In the genomic region with DNA sequence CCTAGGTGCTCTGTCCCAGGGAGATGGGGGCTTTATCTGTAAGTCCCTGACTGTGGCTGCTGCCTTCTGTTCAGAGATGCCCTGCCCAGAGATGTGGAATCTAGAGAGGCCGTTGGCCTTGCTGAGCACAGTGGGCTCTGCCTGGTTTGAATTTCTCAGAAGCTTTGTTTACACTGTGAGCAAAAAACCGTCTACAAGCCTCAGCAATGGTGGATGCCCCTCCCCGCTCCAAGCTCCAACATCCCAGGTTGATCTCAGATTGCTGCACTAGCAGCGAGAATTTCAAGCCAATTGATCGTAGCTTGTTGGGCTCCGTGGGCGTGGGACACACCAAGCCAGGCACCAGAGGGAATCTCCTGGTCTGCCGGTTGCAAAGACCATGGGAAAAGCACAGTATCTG, we compare ENCODE assay signal across 23 cellular contexts. TPM values are rescaled to one million over a fixed set of nuclear protein-coding genes. Genes with fewer than 3 reads are reported as not detected.
DNase-seq lines count a peak whose midpoint lies in the region; ATAC-seq, FAIRE-seq and TF ChIP-seq lines count a peak whose summit lies in the region.
"Had no signal": no experiment of that assay in that cellular context is flagged by ENCODE, and none has a peak within 500 bp of the region (broad histone marks: within the 10 kb centered on the region; RNA-seq: fewer than 3 reads in every experiment).

No MANE protein-coding gene starts in this region.

- peak overlapping the region; percentile 51 for H3K18ac ChIP-seq in neuronal stem cell (ENCODE audit: low read length)

- H3K23ac ChIP-seq in neuronal stem cell (ENCODE audit: low read depth, low read length, poor library complexity): no peak overlapping the region

- ATAC-seq in activated CD4-positive, alpha-beta T cell treated with anti-CD3 and anti-CD28 coated beads for 36 hours: no peak
- ATAC-seq in HepG2 (peak; percentile 33), right lobe of liver (no peak)
- ATAC-seq: A549; CD8-positive, alpha-beta T cell had no signal

- H3K27me3 Mint-ChIP-seq in activated CD4-positive, alpha-beta T cell treated with anti-CD3 and anti-CD28 coated beads, Interleukin-2, amount 10 ng/mL, durations not matched to agents 24 days and 14 days: peaks cover 10% of the 10 kb centered on the region
- H3K27me3 Mint-ChIP-seq in activated CD4-positive, alpha-beta T cell treated with anti-CD3 and anti-CD28 coated beads for 36 hours: no peaks in the 10 kb centered on the region
- H3K27me3 Mint-ChIP-seq: CD4-positive, alpha-beta T cell had no signal

- no peaks in the 10 kb centered on the region for H4K20me1 ChIP-seq in HepG2 (ENCODE audit: insufficient read depth, low read length)
- H4K20me1 ChIP-seq: BLaER1 treated with 17β-estradiol and CSF1 and Interleukin-3, amounts not matched to agents 10 nM and 100 nM had no signal

- H2BK12ac ChIP-seq in neuronal stem cell (ENCODE audit: low read length): no peak overlapping the region

- H3K27ac ChIP-seq in HepG2 (ENCODE audit: extremely low read length, insufficient read depth, low read length) (peak overlapping the region; percentile 15), right lobe of liver (no peak overlapping the region), neuronal stem cell (replicated peaks; ENCODE audit: low read length) (no peak overlapping the region)
- H3K27ac ChIP-seq: 22Rv1; A549; BLaER1 treated with 17β-estradiol and CSF1 and Interleukin-3, amounts not matched to agents 10 nM and 100 nM; C4-2B had no signal

- H3K27me3 ChIP-seq in HepG2 (ENCODE audit: control insufficient read depth in 1 of 2, insufficient read depth in 2 of 2, low read length in 2 of 2) (no peaks in the 10 kb centered on the region), right lobe of liver (no peaks in the 10 kb centered on the region), neuronal stem cell (ENCODE audit: control insufficient read depth in 3 of 3, insufficient read depth in 3 of 3, low read depth in 1 of 3, low read length in 3 of 3) (no peaks in the 10 kb centered on the region)
- H3K27me3 ChIP-seq: BLaER1 treated with 17β-estradiol and CSF1 and Interleukin-3, amounts not matched to agents 10 nM and 100 nM had no signal

- H2BK120ac ChIP-seq in neuronal stem cell (ENCODE audit: low read depth, low read length): no peak overlapping the region

- H3K4me3 ChIP-seq in HepG2 (replicated peaks in 1 of 3; ENCODE audit: insufficient read depth in 1 of 3, low read depth in 2 of 3, low read length in 3 of 3): no peak overlapping the region; a peak in 1 of 6 replicates
- H3K4me3 ChIP-seq in right lobe of liver: no peak overlapping the region
- H3K4me3 ChIP-seq in neuronal stem cell (ENCODE audit: low read length in 2 of 2): no peak overlapping the region
- H3K4me3 ChIP-seq: A549; BLaER1 treated with 17β-estradiol and CSF1 and Interleukin-3, amounts not matched to agents 10 nM and 100 nM had no signal

- no peak overlapping the region for H3K27ac Mint-ChIP-seq in activated CD4-positive, alpha-beta T cell treated with anti-CD3 and anti-CD28 coated beads, Interleukin-2, amount 10 ng/mL, durations not matched to agents 24 days and 14 days
- no peak overlapping the region for H3K27ac Mint-ChIP-seq in activated CD4-positive, alpha-beta T cell treated with anti-CD3 and anti-CD28 coated beads for 36 hours
- H3K27ac Mint-ChIP-seq: B cell; CD4-positive, alpha-beta T cell; CD8-positive, alpha-beta T cell had no signal

- H4K8ac ChIP-seq in neuronal stem cell (ENCODE audit: low read depth, low read length): no peak overlapping the region

- no peak overlapping the region for H3K4me3 Mint-ChIP-seq in activated CD4-positive, alpha-beta T cell treated with anti-CD3 and anti-CD28 coated beads, Interleukin-2, amount 10 ng/mL, durations not matched to agents 24 days and 14 days
- H3K4me3 Mint-ChIP-seq in activated CD4-positive, alpha-beta T cell treated with anti-CD3 and anti-CD28 coated beads for 36 hours: no peak overlapping the region
- H3K4me3 Mint-ChIP-seq: B cell; CD4-positive, alpha-beta T cell; CD8-positive, alpha-beta T cell had no signal

- no peaks in the 10 kb centered on the region for H3K9me3 Mint-ChIP-seq in activated CD4-positive, alpha-beta T cell treated with anti-CD3 and anti-CD28 coated beads, Interleukin-2, amount 10 ng/mL, durations not matched to agents 24 days and 14 days
- peaks cover 11% of the 10 kb centered on the region for H3K9me3 Mint-ChIP-seq in activated CD4-positive, alpha-beta T cell treated with anti-CD3 and anti-CD28 coated beads for 36 hours (ENCODE audit: low read depth)

- H3K14ac ChIP-seq in neuronal stem cell (ENCODE audit: low read length): no peak overlapping the region

- H2AFZ ChIP-seq in HepG2 (ENCODE audit: low read length) (peak overlapping the region; percentile 35), neuronal stem cell (ENCODE audit: low read length) (peak overlapping the region; percentile 9)

- POLR2A ChIA-PET in activated CD4-positive, alpha-beta T cell treated with anti-CD3 and anti-CD28 coated beads for 36 hours (lab: Charles Lee): no interaction called here
- POLR2A ChIA-PET in HepG2 (lab: Yijun Ruan, JAX): interaction anchor here (2.0 to 2.4 kb wide), 2 partner anchors 10 to 17 kb away, joined by 7 to 10 read pairs; a partner anchor contains a TSS

- no peak for TF ChIP-seq POLR2A in HepG2 (IDR thresholded peaks at IDR 0.05; ENCODE audit: insufficient read depth in 1 of 2, low read depth in 2 of 2, low read length in 2 of 2)
- TF ChIP-seq POLR2A in right lobe of liver (IDR thresholded peaks at IDR 0.05): no peak

- TF ChIP-seq RAD21 in HepG2 (CRISPR knock-in tag; IDR thresholded peaks at IDR 0.05): no peak

- H3K36me3 ChIP-seq in HepG2 (replicated peaks in 1 of 2; ENCODE audit: control insufficient read depth in 1 of 2, insufficient read depth in 2 of 2, low read length in 2 of 2) (no peaks in the 10 kb centered on the region), right lobe of liver (no peaks in the 10 kb centered on the region), neuronal stem cell (replicated peaks in 1 of 2; ENCODE audit: control insufficient read depth in 2 of 2, insufficient read depth in 2 of 2, low read length in 2 of 2) (no peaks in the 10 kb centered on the region)

- H3K9me3 ChIP-seq in HepG2 (ENCODE audit: low read length): no peaks in the 10 kb centered on the region
- H3K9me3 ChIP-seq in right lobe of liver: no peaks in the 10 kb centered on the region
- H3K9me3 ChIP-seq in neuronal stem cell (replicated peaks in 1 of 2; ENCODE audit: control insufficient read depth in 2 of 2, insufficient read depth in 1 of 2, low read depth in 1 of 2, low read length in 2 of 2): peaks cover 0 to 4% of the 10 kb centered on the region in 2 donors
- H3K9me3 ChIP-seq: A549, Caco-2 had no signal

- CTCF ChIA-PET in activated CD4-positive, alpha-beta T cell treated with anti-CD3 and anti-CD28 coated beads for 36 hours (lab: Charles Lee): interaction anchor here (0.6 to 2.4 kb wide), 2 partner anchors 10 to 59 kb away, joined by 3 to 12 read pairs; no protein-coding TSS in a partner anchor
- CTCF ChIA-PET in HepG2 (lab: Yijun Ruan, JAX; ENCODE audit: low intra/inter-chr PET ratio, low total read pairs): no interaction called here

- no peak for TF ChIP-seq EP300 in HepG2 (IDR thresholded peaks at IDR 0.05; ENCODE audit: low read depth in 2 of 2, low read length in 2 of 2)
- TF ChIP-seq EP300 in HepG2 (CRISPR knock-in tag; IDR thresholded peaks at IDR 0.05; ENCODE audit: borderline replicate concordance): no peak

- H3K4me2 ChIP-seq in HepG2 (ENCODE audit: low read depth, low read length) (peak overlapping the region; percentile 35), neuronal stem cell (ENCODE audit: insufficient read depth, low read length, poor library complexity, severe bottlenecking) (no peak overlapping the region)
- H3K4me2 ChIP-seq: A549; BLaER1 treated with 17β-estradiol and CSF1 and Interleukin-3, amounts not matched to agents 10 nM and 100 nM had no signal

- WGBS in HepG2 (ENCODE audit: low lambda C conversion rate): 75% methylated on average over 7 of the region's 8 CpGs
- WGBS in right lobe of liver (ENCODE audit: insufficient coverage, low coverage, low lambda C conversion rate, missing lambda C conversion rate): 60% methylated on average over 1 of the region's 8 CpGs
- WGBS in neuronal stem cell (ENCODE audit: extremely low coverage in 2 of 2, insufficient read length in 2 of 2, insufficient replicate concordance in 1 of 2), 2 donors: no CpG with 5 or more reads among the region's 8 CpGs

- DNase-seq in activated CD4-positive, alpha-beta T cell treated with anti-CD3 and anti-CD28 coated beads, Interleukin-2, amount 10 ng/mL, durations not matched to agents 24 days and 14 days: peak; percentile 31
- no peak for DNase-seq in activated CD4-positive, alpha-beta T cell treated with anti-CD3 and anti-CD28 coated beads for 36 hours
- no peak for DNase-seq in HepG2 (ENCODE audit: low spot score)
- DNase-seq in right lobe of liver: no peak
- no peak for DNase-seq in neuronal stem cell (ENCODE audit: low spot score)
- no peak for DNase-seq in T-helper 9 cell
- no peak for DNase-seq in foreskin melanocyte
- DNase-seq: AML-193; Caco-2; Calu3; CD4-positive, alpha-beta T cell; CD8-positive, alpha-beta T cell; DMS79 treated with DMSO at 0.1 percent for 48 hours; GF-D8 had no signal

- H3K36me3 Mint-ChIP-seq in activated CD4-positive, alpha-beta T cell treated with anti-CD3 and anti-CD28 coated beads, Interleukin-2, amount 10 ng/mL, durations not matched to agents 24 days and 14 days (ENCODE audit: low read depth): peaks cover 2% of the 10 kb centered on the region
- peaks cover 12% of the 10 kb centered on the region for H3K36me3 Mint-ChIP-seq in activated CD4-positive, alpha-beta T cell treated with anti-CD3 and anti-CD28 coated beads for 36 hours (ENCODE audit: low read depth)

- H3K9ac ChIP-seq in HepG2 (ENCODE audit: insufficient read depth, low read depth, low read length) (no peak overlapping the region), neuronal stem cell (ENCODE audit: low read depth, low read length, poor library complexity) (no peak overlapping the region)
- H3K9ac ChIP-seq: BLaER1 treated with 17β-estradiol and CSF1 and Interleukin-3, amounts not matched to agents 10 nM and 100 nM had no signal

- no peak overlapping the region for H2AK5ac ChIP-seq in neuronal stem cell (ENCODE audit: low read depth, low read length)

- no peak overlapping the region for H3K4ac ChIP-seq in neuronal stem cell (ENCODE audit: low read length)

- BruUV-seq in HepG2 (replicated peaks; lab: Mats Ljungman, UMichigan): no TSS peak

- FAIRE-seq in HepG2 (lab: Jason Lieb, UNC): no peak
- FAIRE-seq: A549, D721Med, G401.6, GM12891, GM19239 had no signal

- H2BK15ac ChIP-seq in neuronal stem cell (ENCODE audit: low read length): no peak overlapping the region

- TF ChIP-seq CTCF in HepG2 (CRISPR knock-in tag; IDR thresholded peaks at IDR 0.05) (no peak), right lobe of liver (IDR thresholded peaks at IDR 0.05) (no peak)

- H3K4me1 ChIP-seq in HepG2 (ENCODE audit: insufficient read depth, low read length) (peaks cover 76% of the 10 kb centered on the region), right lobe of liver (no peaks in the 10 kb centered on the region), neuronal stem cell (ENCODE audit: control insufficient read depth in 2 of 2, insufficient read depth in 1 of 2, low read depth in 1 of 2, low read length in 2 of 2) (no peaks in the 10 kb centered on the region)
- H3K4me1 ChIP-seq: A549; BLaER1 treated with 17β-estradiol and CSF1 and Interleukin-3, amounts not matched to agents 10 nM and 100 nM; Caco-2 had no signal

- no peaks in the 10 kb centered on the region for H3K79me1 ChIP-seq in neuronal stem cell (ENCODE audit: low read depth, low read length)

- no peaks in the 10 kb centered on the region for H3K79me2 ChIP-seq in HepG2 (ENCODE audit: insufficient read depth, low read length)

- in situ Hi-C loops in HepG2 (cut with HindIII; ENCODE audit: extremely low pct_ligation_motif_present, low pct_unique_long_range_greater_than_20kb): no loop called here

- H4K91ac ChIP-seq in neuronal stem cell (ENCODE audit: low read depth, low read length, poor library complexity): no peak overlapping the region

- H2BK5ac ChIP-seq in neuronal stem cell (ENCODE audit: low read length): no peak overlapping the region

- intact Hi-C loops in activated CD4-positive, alpha-beta T cell treated with anti-CD3 and anti-CD28 coated beads, Interleukin-2, amount 10 ng/mL, durations not matched to agents 24 days and 14 days (cut with micrococcal nuclease): no loop called here
- intact Hi-C loops in activated CD4-positive, alpha-beta T cell treated with anti-CD3 and anti-CD28 coated beads for 36 hours (cut with DNase I, micrococcal nuclease): no loop called here
- intact Hi-C loops in HepG2 (cut with micrococcal nuclease; ENCODE audit: unreplicated experiment) (no loop called here), right lobe of liver (cut with DNase I) (no loop called here)

- H3K4me1 Mint-ChIP-seq in activated CD4-positive, alpha-beta T cell treated with anti-CD3 and anti-CD28 coated beads, Interleukin-2, amount 10 ng/mL, durations not matched to agents 24 days and 14 days: no peaks in the 10 kb centered on the region
- no peaks in the 10 kb centered on the region for H3K4me1 Mint-ChIP-seq in activated CD4-positive, alpha-beta T cell treated with anti-CD3 and anti-CD28 coated beads for 36 hours
- H3K4me1 Mint-ChIP-seq: B cell had no signal

RNA-seq across cellular contexts. Expression of a gene that starts 16.3 kb away (rescaled TPM):
- 14.2 and 16.4 TPM in 2 replicates for total RNA-seq in activated CD4-positive, alpha-beta T cell treated with anti-CD3 and anti-CD28 coated beads, Interleukin-2, amount 10 ng/mL, durations not matched to agents 24 days and 14 days
- total RNA-seq in activated CD4-positive, alpha-beta T cell treated with anti-CD3 and anti-CD28 coated beads for 36 hours: 10 to 100 TPM in 1 of 2 experiments, 1 to 10 TPM in 1; 7.7 to 11.2 TPM
- total RNA-seq in HepG2 (2016; rRNA removed; fragmentation: Illumina TruSeq; extraction: Trizol) (41.2 and 64.0 TPM in 2 replicates), right lobe of liver (10 to 100 TPM in 1 of 6 experiments, 1 to 10 TPM in 5; 2.8 to 15.5 (median 5.5) TPM)
- total RNA-seq in HepG2 (2016; cell fraction: cytosol; rRNA removed; fragmentation: Illumina TruSeq; extraction: Trizol; ENCODE audit: low read depth): 6.2 and 9.4 TPM in 2 replicates
- 44.8 and 65.5 TPM in 2 replicates for total RNA-seq in HepG2 (2016; cell fraction: insoluble cytoplasmic fraction; rRNA removed; fragmentation: Illumina TruSeq; extraction: Trizol)
- 13.3 and 13.7 TPM in 2 replicates for total RNA-seq in HepG2 (2016; cell fraction: membrane; rRNA removed; fragmentation: Illumina TruSeq; extraction: Trizol)
- 22.1 and 24.0 TPM in 2 replicates for total RNA-seq in HepG2 (2016; cell fraction: nucleus; rRNA removed; fragmentation: Illumina TruSeq; extraction: Trizol)
- 18.0 and 19.4 TPM in 2 replicates for polyA plus RNA-seq in HepG2 (2011; rRNA removed)
- 7.7 and 14.3 TPM in 2 replicates for polyA plus RNA-seq in HepG2 (2011; cell fraction: cytosol; rRNA removed)
- polyA plus RNA-seq in HepG2 (2011; cell fraction: nucleus; rRNA removed): 6.5 and 6.6 TPM in 2 replicates
- polyA plus RNA-seq in HepG2 (2012): 26.7 and 29.8 TPM in 2 replicates
- 15.4 and 17.1 TPM in 2 replicates for polyA plus RNA-seq in HepG2 (2016; cell fraction: cytosol; fragmentation: Illumina TruSeq; extraction: Trizol; ENCODE audit: low read depth)
- 66.0 and 77.9 TPM in 2 replicates for polyA plus RNA-seq in HepG2 (2016; cell fraction: insoluble cytoplasmic fraction; fragmentation: Illumina TruSeq; extraction: Trizol; ENCODE audit: low read depth)
- 17.5 and 18.0 TPM in 2 replicates for polyA plus RNA-seq in HepG2 (2016; cell fraction: membrane; fragmentation: Illumina TruSeq; extraction: Trizol; ENCODE audit: low read depth)
- 29.6 and 31.9 TPM in 2 replicates for polyA plus RNA-seq in HepG2 (2016; cell fraction: nucleus; fragmentation: Illumina TruSeq; extraction: Trizol; ENCODE audit: insufficient read depth, low read depth)
- polyA minus RNA-seq in HepG2 (2011; rRNA and poly(A)+ RNA removed; ENCODE audit: low replicate concordance): 9.4 and 13.4 TPM in 2 replicates
- 6.6 and 7.6 TPM in 2 replicates for polyA minus RNA-seq in HepG2 (2011; cell fraction: cytosol; rRNA and poly(A)+ RNA removed)
- 24.3 and 26.1 TPM in 2 replicates for polyA minus RNA-seq in HepG2 (2011; cell fraction: nucleus; rRNA and poly(A)+ RNA removed)
- polyA plus RNA-seq in neuronal stem cell (2013, experiment 1 of 2): 8.5 TPM
- 9.8 TPM for polyA plus RNA-seq in neuronal stem cell (2013, experiment 2 of 2)
